In genomic region chr4:16865209-16865896, GRCh38 we compare ENCODE assay signal across 22 cellular contexts. TPM values are rescaled to one million over a fixed set of nuclear protein-coding genes. Genes with fewer than 3 reads are reported as not detected.
DNase-seq lines count a peak whose midpoint lies in the region; ATAC-seq, FAIRE-seq and TF ChIP-seq lines count a peak whose summit lies in the region.
"Had no signal": no experiment of that assay in that cellular context is flagged by ENCODE, and none has a peak within 500 bp of the region (broad histone marks: within the 10 kb centered on the region; RNA-seq: fewer than 3 reads in every experiment).

No MANE protein-coding gene starts in this region.

- intact Hi-C loops in HepG2 (cut with micrococcal nuclease; ENCODE audit: unreplicated experiment), result no loop called here
- intact Hi-C loops in esophagus squamous epithelium (cut with DNase I), result no loop called here
- intact Hi-C loops in uterus (cut with DNase I; ENCODE audit: low total_unique reads), result no loop called here

- no peak overlapping the region for H3K4ac ChIP-seq in neuronal stem cell (ENCODE audit: low read length)

- ATAC-seq in HepG2 (no peak), GM21526 (IDR thresholded peaks at IDR 0.05; ENCODE audit: low FRiP score, unreplicated experiment) (no peak)

- no peak overlapping the region for H2BK15ac ChIP-seq in neuronal stem cell (ENCODE audit: low read length)

- H3K4me2 ChIP-seq in HepG2 (ENCODE audit: low read depth, low read length) (no peak overlapping the region), neuronal stem cell (ENCODE audit: insufficient read depth, low read length, poor library complexity, severe bottlenecking) (no peak overlapping the region)
- H3K4me2 ChIP-seq: BLaER1, KMS-11 had no signal

- H3K27ac ChIP-seq in liver (ENCODE audit: low read depth in 1 of 2, low read length in 2 of 2) (peak overlapping the region; percentile 16 to 33), HepG2 (ENCODE audit: extremely low read length, insufficient read depth, low read length) (no peak overlapping the region), esophagus squamous epithelium (peak overlapping the region in 3 of 4 donors; percentile 6 to 32 (median 23)), neuronal stem cell (replicated peaks; ENCODE audit: low read length) (no peak overlapping the region), uterus (peak overlapping the region; percentile 14 to 73)
- H3K27ac ChIP-seq: BLaER1, KMS-11 had no signal

- H3K27me3 ChIP-seq in liver (ENCODE audit: control insufficient read depth in 4 of 4, insufficient read depth in 4 of 4, low read length in 3 of 4) (no peaks in the 10 kb centered on the region), HepG2 (ENCODE audit: control insufficient read depth in 1 of 2, insufficient read depth in 2 of 2, low read length in 2 of 2) (peaks cover 0 to 3% of the 10 kb centered on the region in 2 experiments; a peak in 3 of 5 replicates), esophagus squamous epithelium (no peaks in the 10 kb centered on the region), neuronal stem cell (ENCODE audit: control insufficient read depth in 3 of 3, insufficient read depth in 3 of 3, low read depth in 1 of 3, low read length in 3 of 3) (no peaks in the 10 kb centered on the region), uterus (no peaks in the 10 kb centered on the region)
- H3K27me3 ChIP-seq: BLaER1 had no signal

- TF ChIP-seq RAD21 in liver (IDR thresholded peaks at IDR 0.05) (no peak), HepG2 (CRISPR knock-in tag; IDR thresholded peaks at IDR 0.05) (no peak)

- H2AK5ac ChIP-seq in neuronal stem cell (ENCODE audit: low read depth, low read length), result no peak overlapping the region

- TF ChIP-seq POLR2A in HepG2 (IDR thresholded peaks at IDR 0.05; ENCODE audit: insufficient read depth in 1 of 2, low read depth in 2 of 2, low read length in 2 of 2) (no peak), esophagus squamous epithelium (IDR thresholded peaks at IDR 0.05) (no peak), uterus (IDR thresholded peaks at IDR 0.05) (no peak)

- no peak overlapping the region for H2BK12ac ChIP-seq in neuronal stem cell (ENCODE audit: low read length)

- H3K4me3 ChIP-seq in liver (ENCODE audit: low read depth in 1 of 3, low read length in 3 of 3) (no peak overlapping the region), HepG2 (replicated peaks in 1 of 3; ENCODE audit: insufficient read depth in 1 of 3, low read depth in 2 of 3, low read length in 3 of 3) (no peak overlapping the region), esophagus squamous epithelium (no peak overlapping the region), neuronal stem cell (ENCODE audit: low read length in 2 of 2) (no peak overlapping the region), uterus (no peak overlapping the region)
- H3K4me3 ChIP-seq: BLaER1 had no signal

- DNase-seq in HepG2 (ENCODE audit: low spot score), result no peak
- DNase-seq in esophagus squamous epithelium (lab: John Stamatoyannopoulos, UW), result no peak
- no peak for DNase-seq in neuronal stem cell (ENCODE audit: low spot score)
- no peak for DNase-seq in uterus
- no peak for DNase-seq in HEK293T (ENCODE audit: extremely low spot score)
- no peak for DNase-seq in NCI-H1436 treated with DMSO at 0.1 percent for 48 hours (lab: John Stamatoyannopoulos, UW)
- DNase-seq: CD4-positive, alpha-beta memory T cell; DMS153; GF-D8; HFFc6; NCI-H187; NCI-H2107; NCI-H510A; NCI-H748 treated with DMSO at 0.1 percent for 48 hours; OCI-M1; SHP77 treated with DMSO at 0.1 percent for 48 hours had no signal

- in situ Hi-C loops in HepG2 (cut with HindIII; ENCODE audit: extremely low pct_ligation_motif_present, low pct_unique_long_range_greater_than_20kb), result no loop called here

- no peak overlapping the region for H2BK5ac ChIP-seq in neuronal stem cell (ENCODE audit: low read length)

- H4K8ac ChIP-seq in neuronal stem cell (ENCODE audit: low read depth, low read length), result no peak overlapping the region

- CTCF ChIA-PET in HepG2 (lab: Yijun Ruan, JAX; ENCODE audit: low intra/inter-chr PET ratio, low total read pairs) (no interaction called here), HEK293T (lab: Yijun Ruan, JAX) (no interaction called here)

- H3K36me3 ChIP-seq in liver (ENCODE audit: control insufficient read depth in 4 of 4, insufficient read depth in 3 of 4, low read depth in 1 of 4, low read length in 3 of 4) (no peaks in the 10 kb centered on the region), HepG2 (replicated peaks in 1 of 2; ENCODE audit: control insufficient read depth in 1 of 2, insufficient read depth in 2 of 2, low read length in 2 of 2) (no peaks in the 10 kb centered on the region), esophagus squamous epithelium (no peaks in the 10 kb centered on the region), neuronal stem cell (replicated peaks in 1 of 2; ENCODE audit: control insufficient read depth in 2 of 2, insufficient read depth in 2 of 2, low read length in 2 of 2) (no peaks in the 10 kb centered on the region), uterus (no peaks in the 10 kb centered on the region)
- H3K36me3 ChIP-seq: BLaER1 had no signal

- TF ChIP-seq CTCF in liver (IDR thresholded peaks at IDR 0.05; ENCODE audit: low read depth, low read length, missing input control) (no peak), HepG2 (CRISPR knock-in tag; IDR thresholded peaks at IDR 0.05) (no peak), esophagus squamous epithelium (IDR thresholded peaks at IDR 0.05) (no peak), uterus (IDR thresholded peaks at IDR 0.05) (no peak)

- no peaks in the 10 kb centered on the region for H3K79me2 ChIP-seq in HepG2 (ENCODE audit: insufficient read depth, low read length)

- H3K9ac ChIP-seq in liver (ENCODE audit: low read depth in 1 of 2, low read length in 2 of 2) (no peak overlapping the region), HepG2 (ENCODE audit: insufficient read depth, low read depth, low read length) (no peak overlapping the region), neuronal stem cell (ENCODE audit: low read depth, low read length, poor library complexity) (no peak overlapping the region)
- H3K9ac ChIP-seq: BLaER1, KMS-11 had no signal

- WGBS in liver, result 75% methylated on average over 7 of the region's 7 CpGs
- 19% methylated on average over 5 of the region's 7 CpGs for WGBS in HepG2 (ENCODE audit: low lambda C conversion rate)
- 70 to 78% methylated on average over 4 to 6 of the region's 7 CpGs for WGBS in esophagus squamous epithelium, 2 donors
- WGBS in neuronal stem cell (ENCODE audit: extremely low coverage in 2 of 2, insufficient read length in 2 of 2, insufficient replicate concordance in 1 of 2), 2 donors, result no CpG with 5 or more reads among the region's 7 CpGs

- H3K4me1 ChIP-seq in liver (ENCODE audit: control insufficient read depth in 4 of 4, insufficient read depth in 4 of 4, low read length in 3 of 4) (no peaks in the 10 kb centered on the region), HepG2 (ENCODE audit: insufficient read depth, low read length) (no peaks in the 10 kb centered on the region), esophagus squamous epithelium (peaks cover 0 to 7% (median 0%) of the 10 kb centered on the region in 3 donors), neuronal stem cell (ENCODE audit: control insufficient read depth in 2 of 2, insufficient read depth in 1 of 2, low read depth in 1 of 2, low read length in 2 of 2) (peaks cover 0 to 2% of the 10 kb centered on the region in 2 donors), uterus (no peaks in the 10 kb centered on the region)
- H3K4me1 ChIP-seq: BLaER1 had no signal

- H4K91ac ChIP-seq in neuronal stem cell (ENCODE audit: low read depth, low read length, poor library complexity), result no peak overlapping the region

- H3K79me1 ChIP-seq in neuronal stem cell (ENCODE audit: low read depth, low read length), result no peaks in the 10 kb centered on the region

- no peaks in the 10 kb centered on the region for H4K20me1 ChIP-seq in HepG2 (ENCODE audit: insufficient read depth, low read length)
- H4K20me1 ChIP-seq: BLaER1 had no signal

- POLR2A ChIA-PET in HepG2 (lab: Yijun Ruan, JAX), result no interaction called here
- POLR2A ChIA-PET in HEK293T (lab: Yijun Ruan, JAX), result no interaction called here

- no TSS peak for BruUV-seq in HepG2 (replicated peaks; lab: Mats Ljungman, UMichigan)

- no peak overlapping the region for H3K18ac ChIP-seq in neuronal stem cell (ENCODE audit: low read length)

- H3K9me3 ChIP-seq in liver (ENCODE audit: control insufficient read depth in 4 of 4, low read length in 3 of 4) (no peaks in the 10 kb centered on the region), HepG2 (ENCODE audit: low read length) (no peaks in the 10 kb centered on the region), esophagus squamous epithelium (no peaks in the 10 kb centered on the region), neuronal stem cell (replicated peaks in 1 of 2; ENCODE audit: control insufficient read depth in 2 of 2, insufficient read depth in 1 of 2, low read depth in 1 of 2, low read length in 2 of 2) (peaks cover 0 to 1% of the 10 kb centered on the region in 2 donors), uterus (no peaks in the 10 kb centered on the region)
- H3K9me3 ChIP-seq: BLaER1 had no signal

- FAIRE-seq in HepG2 (lab: Jason Lieb, UNC), result no peak
- FAIRE-seq: H54 had no signal

- TF ChIP-seq EP300 in HepG2 (IDR thresholded peaks at IDR 0.05; ENCODE audit: low read depth in 2 of 2, low read length in 2 of 2) (no peak), HepG2 (CRISPR knock-in tag; IDR thresholded peaks at IDR 0.05; ENCODE audit: borderline replicate concordance) (no peak)

- H3K23ac ChIP-seq in neuronal stem cell (ENCODE audit: low read depth, low read length, poor library complexity), result no peak overlapping the region

- no peak overlapping the region for H2AFZ ChIP-seq in HepG2 (ENCODE audit: low read length)
- H2AFZ ChIP-seq in neuronal stem cell (ENCODE audit: low read length), result no peak overlapping the region

- H3K14ac ChIP-seq in neuronal stem cell (ENCODE audit: low read length), result peak overlapping the region; percentile 47

- no peak overlapping the region for H2BK120ac ChIP-seq in neuronal stem cell (ENCODE audit: low read depth, low read length)

RNA-seq across cellular contexts. Expression of gene LDB2, which starts 33.1 kb away (rescaled TPM):
- 10 to 100 TPM; 18.7 to 31.9 TPM for total RNA-seq in liver
- 10 to 100 TPM in 1 of 2 donors, 1 to 10 TPM in 1; 7.4 to 14.8 TPM for polyA plus RNA-seq in liver
- not detected in 2 replicates for total RNA-seq in HepG2 (2016; rRNA removed; fragmentation: Illumina TruSeq; extraction: Trizol)
- not detected in 2 replicates for total RNA-seq in HepG2 (2016; cell fraction: cytosol; rRNA removed; fragmentation: Illumina TruSeq; extraction: Trizol; ENCODE audit: low read depth)
- not detected in 2 replicates for total RNA-seq in HepG2 (2016; cell fraction: insoluble cytoplasmic fraction; rRNA removed; fragmentation: Illumina TruSeq; extraction: Trizol)
- total RNA-seq in HepG2 (2016; cell fraction: membrane; rRNA removed; fragmentation: Illumina TruSeq; extraction: Trizol), result not detected in 2 replicates
- total RNA-seq in HepG2 (2016; cell fraction: nucleus; rRNA removed; fragmentation: Illumina TruSeq; extraction: Trizol), result not detected in 2 replicates
- polyA plus RNA-seq in HepG2 (2011; rRNA removed), result not detected in 2 replicates
- not detected in 2 replicates for polyA plus RNA-seq in HepG2 (2011; cell fraction: cytosol; rRNA removed)
- polyA plus RNA-seq in HepG2 (2011; cell fraction: nucleus; rRNA removed), result not detected in 2 replicates
- polyA plus RNA-seq in HepG2 (2012), result not detected in 2 replicates
- polyA plus RNA-seq in HepG2 (2016; cell fraction: cytosol; fragmentation: Illumina TruSeq; extraction: Trizol; ENCODE audit: low read depth), result not detected in 2 replicates
- not detected in 2 replicates for polyA plus RNA-seq in HepG2 (2016; cell fraction: insoluble cytoplasmic fraction; fragmentation: Illumina TruSeq; extraction: Trizol; ENCODE audit: low read depth)
- polyA plus RNA-seq in HepG2 (2016; cell fraction: membrane; fragmentation: Illumina TruSeq; extraction: Trizol; ENCODE audit: low read depth), result not detected in 2 replicates
- polyA plus RNA-seq in HepG2 (2016; cell fraction: nucleus; fragmentation: Illumina TruSeq; extraction: Trizol; ENCODE audit: insufficient read depth, low read depth), result not detected in 2 replicates
- not detected in 2 replicates for polyA minus RNA-seq in HepG2 (2011; rRNA and poly(A)+ RNA removed; ENCODE audit: low replicate concordance)
- polyA minus RNA-seq in HepG2 (2011; cell fraction: cytosol; rRNA and poly(A)+ RNA removed), result not detected in 2 replicates
- polyA minus RNA-seq in HepG2 (2011; cell fraction: nucleus; rRNA and poly(A)+ RNA removed), result not detected in 2 replicates
- 10 to 100 TPM in 1 of 4 donors, 1 to 10 TPM in 3; 3.0 to 16.0 (median 5.9) TPM for total RNA-seq in esophagus squamous epithelium
- polyA plus RNA-seq in neuronal stem cell (2013, experiment 1 of 2), result 16.8 TPM
- 17.6 TPM for polyA plus RNA-seq in neuronal stem cell (2013, experiment 2 of 2)
- total RNA-seq in uterus, result 100 to 1,000 TPM in 2 of 4 donors, 10 to 100 TPM in 2; 48.8 to 298 (median 152) TPM
- total RNA-seq: CD4-positive, alpha-beta memory T cell; HT-29 had no signal
- polyA plus RNA-seq: CD4-positive, alpha-beta memory T cell had no signal

Comparison
In these comparisons a context has a peak if more than half of its experiments do, and no peak if none do; other contexts are left out.
1. H3K27ac ChIP-seq: peak in liver (2 of 2), esophagus squamous epithelium (3 of 4) and uterus (2 of 2); none in HepG2 (single experiment) and neuronal stem cell (single experiment).